ENCODE assay signal across 11 cellular contexts in the genomic region with DNA sequence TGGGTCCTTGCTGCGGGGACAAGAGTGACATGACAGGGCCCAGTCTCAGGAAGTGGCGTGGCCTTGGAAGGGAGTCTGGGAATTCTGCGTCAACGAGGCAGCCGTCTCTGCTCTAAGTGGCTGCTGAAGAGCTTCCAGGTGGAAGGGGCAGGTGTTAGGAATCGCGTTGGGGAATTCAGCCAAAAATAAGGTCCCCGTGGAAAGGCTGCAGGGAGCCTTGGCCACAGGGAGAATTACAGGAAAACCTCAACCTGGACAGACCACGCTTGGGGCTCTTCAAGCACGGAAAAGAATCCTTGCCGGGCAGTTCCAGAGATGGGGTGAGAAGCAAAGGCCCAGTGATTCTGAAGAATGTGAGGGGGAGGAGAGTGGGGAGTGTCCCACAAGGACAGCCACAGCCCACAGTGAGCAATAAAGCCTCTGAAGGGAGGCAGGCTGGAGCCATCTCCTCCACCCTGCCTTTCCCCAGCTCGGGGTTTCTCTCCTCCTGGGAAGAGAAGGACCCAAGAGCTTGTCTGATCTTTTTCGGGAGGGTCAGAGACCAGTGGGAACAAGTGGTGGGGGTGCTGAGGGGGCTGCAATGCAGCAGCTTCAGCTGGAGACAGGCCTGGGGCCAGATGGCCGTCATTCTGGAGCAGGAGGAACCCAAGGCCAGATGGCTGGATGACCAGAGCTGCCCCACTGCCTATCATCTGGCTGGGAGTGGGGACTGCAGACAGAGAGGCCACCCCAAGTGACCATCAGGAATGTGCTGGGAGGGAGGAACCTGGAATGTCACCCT.
A peak's percentile ranks its signal among the peaks of the same experiment; 100 is the strongest.
DNase-seq lines count a peak whose midpoint lies in the region; ATAC-seq and TF ChIP-seq lines count a peak whose summit lies in the region.
"Had no signal": no experiment of that assay in that cellular context is flagged by ENCODE, and none has a peak within 500 bp of the region (broad histone marks: within the 10 kb centered on the region; RNA-seq: fewer than 3 reads in every experiment).

No MANE protein-coding gene starts in this region.

- H3K27ac ChIP-seq in mammary epithelial cell (ENCODE audit: insufficient read depth, low read depth, low read length) (no peak overlapping the region), left lung (no peak overlapping the region), upper lobe of right lung (no peak overlapping the region)

- in situ Hi-C loops in mammary epithelial cell (cut with MboI; ENCODE audit: low sequenced_read_pairs in 2 of 2) = loop anchor here (5.0 to 25.0 kb wide), 4 partner anchors 100 to 308 kb away; no protein-coding TSS in a partner anchor

- H3K36me3 Mint-ChIP-seq in MCF 10A (ENCODE audit: insufficient read depth, unreplicated experiment) = no peaks in the 10 kb centered on the region
- H3K36me3 Mint-ChIP-seq: activated naive CD8-positive, alpha-beta T cell; stimulated activated naive B cell treated with anti-CD40 and anti-IgM and Interleukin-4, amounts not matched to agents 10 μg/mL and 1 μg/mL and 100 μg/mL, for 72 hours had no signal

- H3K9me3 Mint-ChIP-seq in MCF 10A (ENCODE audit: unreplicated experiment) = no peaks in the 10 kb centered on the region
- H3K9me3 Mint-ChIP-seq: stimulated activated naive B cell treated with anti-CD40 and anti-IgM and Interleukin-4, amounts not matched to agents 10 μg/mL and 1 μg/mL and 100 μg/mL, for 72 hours had no signal

- H3K4me3 ChIP-seq in mammary epithelial cell (replicated peaks in 1 of 3; ENCODE audit: insufficient read depth in 1 of 3, low read depth in 2 of 3, low read length in 3 of 3) = no peak overlapping the region
- no peak overlapping the region for H3K4me3 ChIP-seq in adipocyte (ENCODE audit: low read length)
- H3K4me3 ChIP-seq in left lung = no peak overlapping the region
- H3K4me3 ChIP-seq in upper lobe of right lung = no peak overlapping the region

- H3K9me3 ChIP-seq in mammary epithelial cell (replicated peaks; ENCODE audit: insufficient read depth, low read length) (no peaks in the 10 kb centered on the region), adipocyte (ENCODE audit: control insufficient read depth, low read length) (no peaks in the 10 kb centered on the region), left lung (no peaks in the 10 kb centered on the region), upper lobe of right lung (no peaks in the 10 kb centered on the region)

- no peaks in the 10 kb centered on the region for H3K36me3 ChIP-seq in mammary epithelial cell (ENCODE audit: insufficient read depth, low read length)
- H3K36me3 ChIP-seq in adipocyte (ENCODE audit: control insufficient read depth, insufficient read depth, low read length, severe bottlenecking) = no peaks in the 10 kb centered on the region
- H3K36me3 ChIP-seq in left lung = no peaks in the 10 kb centered on the region
- H3K36me3 ChIP-seq in upper lobe of right lung = no peaks in the 10 kb centered on the region

- no peak overlapping the region for H3K4me2 ChIP-seq in mammary epithelial cell (ENCODE audit: insufficient read depth, low read depth, low read length)

- no peaks in the 10 kb centered on the region for H3K79me2 ChIP-seq in mammary epithelial cell (ENCODE audit: insufficient read depth, low read length)

- no peak overlapping the region for H3K9ac ChIP-seq in mammary epithelial cell (ENCODE audit: insufficient read depth, low read length)
- H3K9ac ChIP-seq in adipocyte (ENCODE audit: low read length) = no peak overlapping the region

- no peak overlapping the region for H3K27ac Mint-ChIP-seq in MCF 10A (ENCODE audit: low read depth, unreplicated experiment)
- H3K27ac Mint-ChIP-seq: activated naive CD8-positive, alpha-beta T cell; stimulated activated naive B cell treated with anti-CD40 and anti-IgM and Interleukin-4, amounts not matched to agents 10 μg/mL and 1 μg/mL and 100 μg/mL, for 72 hours had no signal

- TF ChIP-seq CTCF in mammary epithelial cell (conservative IDR thresholded peaks at IDR 0.05 in 1 of 2, IDR thresholded peaks at IDR 0.05 in 1 of 2; ENCODE audit: extremely low read depth in 1 of 2, insufficient read depth in 1 of 2, low read depth in 1 of 2, low read length in 2 of 2) = no peak
- no peak for TF ChIP-seq CTCF in MCF 10A (IDR thresholded peaks at IDR 0.05; ENCODE audit: unreplicated experiment)
- no peak for TF ChIP-seq CTCF in left lung (IDR thresholded peaks at IDR 0.05)
- no peak for TF ChIP-seq CTCF in upper lobe of right lung (IDR thresholded peaks at IDR 0.05)

- intact Hi-C loops in mammary epithelial cell (cut with micrococcal nuclease) = loop anchor here (1.0 to 10.0 kb wide), 3 partner anchors 128 to 373 kb away; no protein-coding TSS in a partner anchor
- intact Hi-C loops in MCF 10A (cut with micrococcal nuclease) = loop anchor here (10.0 kb wide), 2 partner anchors 68 to 118 kb away; no protein-coding TSS in a partner anchor
- intact Hi-C loops in left lung (cut with DNase I) = no loop called here
- intact Hi-C loops in upper lobe of right lung (cut with DNase I) = no loop called here

- dilution Hi-C loops in mammary epithelial cell (cut with HindIII; ENCODE audit: low sequenced_read_pairs) = no loop called here

- no peak for DNase-seq in mammary epithelial cell
- no peak for DNase-seq in MCF 10A (ENCODE audit: unreplicated experiment)
- peak; percentile 14 for DNase-seq in adipocyte (ENCODE audit: low read depth)
- DNase-seq in left lung = peak in 1 of 2 donors; percentile 41
- DNase-seq in upper lobe of right lung = no peak
- no peak for DNase-seq in EL
- DNase-seq in NCI-H446 (lab: John Stamatoyannopoulos, UW) = no peak
- DNase-seq: stimulated activated CD4-positive, alpha-beta T cell treated with anti-CD3 and anti-CD28 coated beads, Interleukin-4, amount 100 ng/mL, for 24 hours; stimulated activated naive B cell treated with anti-CD40 and anti-IgM and Interleukin-4, amounts not matched to agents 10 μg/mL and 1 μg/mL and 100 μg/mL, for 72 hours had no signal

- ATAC-seq in left lung (peak; percentile 64), upper lobe of right lung (peak; percentile 38), GM21529 (IDR thresholded peaks at IDR 0.05; ENCODE audit: unreplicated experiment) (no peak)
- ATAC-seq: stimulated activated naive B cell treated with anti-CD40 and anti-IgM and Interleukin-4, amounts not matched to agents 10 μg/mL and 1 μg/mL and 100 μg/mL, for 72 hours had no signal

- no peak overlapping the region for H3K4me3 Mint-ChIP-seq in MCF 10A (ENCODE audit: unreplicated experiment)
- H3K4me3 Mint-ChIP-seq: activated naive CD8-positive, alpha-beta T cell; stimulated activated naive B cell treated with anti-CD40 and anti-IgM and Interleukin-4, amounts not matched to agents 10 μg/mL and 1 μg/mL and 100 μg/mL, for 72 hours had no signal

- POLR2A ChIA-PET in MCF 10A (lab: Yijun Ruan, JAX) = interaction anchor here (0.6 kb wide), 2 partner anchors 399 to 665 kb away, joined by 3 read pairs; no protein-coding TSS in a partner anchor

- peaks cover 29% of the 10 kb centered on the region for H3K4me1 ChIP-seq in mammary epithelial cell (ENCODE audit: insufficient read depth, low read length)
- peaks cover 20% of the 10 kb centered on the region for H3K4me1 ChIP-seq in adipocyte (ENCODE audit: control insufficient read depth, insufficient read depth, low read length)
- no peaks in the 10 kb centered on the region for H3K4me1 ChIP-seq in left lung
- H3K4me1 ChIP-seq in upper lobe of right lung = peaks cover 3% of the 10 kb centered on the region

- 66% methylated on average over 14 of the region's 14 CpGs for WGBS in mammary epithelial cell (ENCODE audit: low coverage, missing lambda C conversion rate)

- no peaks in the 10 kb centered on the region for H3K27me3 Mint-ChIP-seq in MCF 10A (ENCODE audit: insufficient read depth, unreplicated experiment)

- CTCF ChIA-PET in mammary epithelial cell (lab: Charles Lee; ENCODE audit: low non-redundant PET) (no interaction called here), MCF 10A (lab: Yijun Ruan, JAX) (interaction anchor here (0.6 to 16.0 kb wide), 5 partner anchors 8 to 408 kb away, joined by 3 to 264 read pairs (median 3); no protein-coding TSS in a partner anchor)

- BruUV-seq in mammary epithelial cell (replicated peaks; lab: Mats Ljungman, UMichigan) (no TSS peak), MCF 10A (replicated peaks; lab: Mats Ljungman, UMichigan) (no TSS peak)

- H3K4me1 Mint-ChIP-seq in MCF 10A (ENCODE audit: insufficient read depth, unreplicated experiment) = peaks cover 14% of the 10 kb centered on the region
- H3K4me1 Mint-ChIP-seq: stimulated activated naive B cell treated with anti-CD40 and anti-IgM and Interleukin-4, amounts not matched to agents 10 μg/mL and 1 μg/mL and 100 μg/mL, for 72 hours had no signal

- H3K27me3 ChIP-seq in mammary epithelial cell (ENCODE audit: insufficient read depth, low read length) (no peaks in the 10 kb centered on the region), adipocyte (replicated peaks; ENCODE audit: control insufficient read depth, insufficient read depth, low read length) (no peaks in the 10 kb centered on the region), left lung (no peaks in the 10 kb centered on the region), upper lobe of right lung (no peaks in the 10 kb centered on the region)

- H4K20me1 ChIP-seq in mammary epithelial cell (ENCODE audit: insufficient read depth, low read length) = no peaks in the 10 kb centered on the region

- H2AFZ ChIP-seq in mammary epithelial cell (ENCODE audit: low read depth, low read length) = peak overlapping the region; percentile 30

Comparison
In these comparisons a context has a peak if more than half of its experiments do, and no peak if none do; other contexts are left out.
1. intact Hi-C loops: an anchor here in mammary epithelial cell (1.0 to 10.0 kb wide) and MCF 10A (10.0 kb wide); none called in left lung and upper lobe of right lung.